In the genomic region with DNA sequence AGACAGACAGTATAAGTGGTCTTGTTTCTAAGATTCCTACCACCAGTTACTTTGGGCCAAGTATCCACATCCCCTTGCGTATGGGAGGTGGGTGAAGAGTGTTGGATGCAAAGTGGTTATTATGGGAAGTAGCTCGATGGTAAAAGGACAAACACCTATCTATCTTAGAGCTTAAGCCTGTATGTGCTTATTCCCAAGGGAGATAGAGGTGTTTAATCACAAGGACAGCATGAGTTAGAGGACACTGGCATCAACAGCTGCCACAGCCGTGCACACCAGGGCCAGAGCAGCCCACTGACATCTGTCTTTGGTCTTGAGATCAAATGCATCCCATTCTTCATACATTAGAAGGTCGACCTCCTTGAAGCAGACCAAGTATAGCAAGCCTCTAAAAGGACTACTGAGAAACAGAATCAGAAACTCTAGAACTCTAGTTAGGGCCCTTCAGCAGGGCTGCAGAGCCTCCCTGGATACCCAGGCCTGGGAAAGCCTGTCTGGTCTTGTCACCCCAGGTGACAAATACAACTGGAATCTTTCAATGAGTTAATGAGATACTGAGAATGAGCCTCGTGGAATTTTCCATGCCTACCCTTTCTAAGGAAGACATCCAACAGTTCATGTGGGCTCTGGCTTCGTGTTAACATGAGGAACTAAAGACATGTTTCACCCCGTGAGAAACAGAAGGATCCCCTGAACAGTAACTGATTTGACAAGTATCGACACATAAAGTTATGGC, we compare ENCODE assay signal across 26 cellular contexts. TPM values are rescaled to one million over a fixed set of nuclear protein-coding genes. Genes with fewer than 3 reads are reported as not detected.
DNase-seq lines count a peak whose midpoint lies in the region; ATAC-seq, FAIRE-seq and TF ChIP-seq lines count a peak whose summit lies in the region.
"Had no signal": no experiment of that assay in that cellular context is flagged by ENCODE, and none has a peak within 500 bp of the region (broad histone marks: within the 10 kb centered on the region; RNA-seq: fewer than 3 reads in every experiment).

No MANE protein-coding gene starts in this region.

- SMC1A ChIA-PET in GM12878 (lab: Charles Lee; ENCODE audit: uncharacterized antibody, unreplicated experiment), result no interaction called here

- H3K27ac Mint-ChIP-seq in activated T-helper 1 cell treated with anti-CD3 and anti-CD28 coated beads, Interleukin-12 subunit alpha, Interleukin-12 subunit beta, Interleukin-2, Interleukin-4 antibody, amounts not matched to agents 30 ng/mL and 10 ng/mL and 1 ng/mL, durations not matched to agents 14 hours and 24 hours and 36 hours, result no peak overlapping the region
- H3K27ac Mint-ChIP-seq: activated CD8-positive, alpha-beta T cell treated with anti-CD3 and anti-CD28 coated beads for 36 hours; activated naive CD8-positive, alpha-beta T cell treated with anti-CD3 and anti-CD28 coated beads, Interleukin-2, amount 10 ng/mL, durations not matched to agents 7 days and 5 days; CD4-positive, alpha-beta memory T cell; stimulated activated memory B cell treated with anti-CD40 and anti-IgM and Interleukin-4, amounts not matched to agents 10 μg/mL and 1 μg/mL and 100 μg/mL, for 72 hours; T-helper 1 cell treated with Interleukin-12 subunit alpha and Interleukin-12 subunit beta and Interleukin-4 antibody, amounts not matched to agents 30 μg/mL and 1 μg/mL, for 36 hours had no signal

- H2AFZ ChIP-seq in HepG2 (ENCODE audit: low read length), result no peak overlapping the region
- H2AFZ ChIP-seq in GM12878 (ENCODE audit: control insufficient read depth, low read depth, low read length), result no peak overlapping the region

- H3K9me3 Mint-ChIP-seq in activated T-helper 1 cell treated with anti-CD3 and anti-CD28 coated beads, Interleukin-12 subunit alpha, Interleukin-12 subunit beta, Interleukin-2, Interleukin-4 antibody, amounts not matched to agents 30 ng/mL and 10 ng/mL and 1 ng/mL, durations not matched to agents 14 hours and 24 hours and 36 hours, result no peaks in the 10 kb centered on the region
- H3K9me3 Mint-ChIP-seq: activated CD8-positive, alpha-beta T cell treated with anti-CD3 and anti-CD28 coated beads for 36 hours; activated naive CD8-positive, alpha-beta T cell treated with anti-CD3 and anti-CD28 coated beads, Interleukin-2, amount 10 ng/mL, durations not matched to agents 7 days and 5 days; CD4-positive, alpha-beta memory T cell; stimulated activated memory B cell treated with anti-CD40 and anti-IgM and Interleukin-4, amounts not matched to agents 10 μg/mL and 1 μg/mL and 100 μg/mL, for 72 hours; T-helper 1 cell treated with Interleukin-12 subunit alpha and Interleukin-12 subunit beta and Interleukin-4 antibody, amounts not matched to agents 30 μg/mL and 1 μg/mL, for 36 hours had no signal

- TF ChIP-seq RAD21 in HepG2 (CRISPR knock-in tag; IDR thresholded peaks at IDR 0.05) (no peak), GM12878 (IDR thresholded peaks at IDR 0.05; ENCODE audit: insufficient read depth, low read depth, low read length) (no peak)

- H3K23ac ChIP-seq in mesendoderm (ENCODE audit: low read length), result no peak overlapping the region

- H3K36me3 Mint-ChIP-seq in activated T-helper 1 cell treated with anti-CD3 and anti-CD28 coated beads, Interleukin-12 subunit alpha, Interleukin-12 subunit beta, Interleukin-2, Interleukin-4 antibody, amounts not matched to agents 30 ng/mL and 10 ng/mL and 1 ng/mL, durations not matched to agents 14 hours and 24 hours and 36 hours (ENCODE audit: low read depth), result peaks cover 43% of the 10 kb centered on the region

- H3K4ac ChIP-seq in mesendoderm (ENCODE audit: low read depth, low read length), result no peak overlapping the region

- H3K27ac ChIP-seq in HepG2 (ENCODE audit: extremely low read length, insufficient read depth, low read length) (peak overlapping the region; percentile 51), right lobe of liver (no peak overlapping the region), GM12878 (ENCODE audit: control insufficient read depth, insufficient read depth) (no peak overlapping the region), mesendoderm (ENCODE audit: low read depth, low read length) (no peak overlapping the region)

- DNase-seq in HepG2 (ENCODE audit: low spot score) (no peak), right lobe of liver (no peak), GM12878 (ENCODE audit: low read depth, low spot score) (no peak), mesendoderm (peak; percentile 8), anterior cingulate cortex (lab: John Stamatoyannopoulos, UW) (no peak), NCI-H2081 treated with DMSO at 0.1 percent for 48 hours (lab: John Stamatoyannopoulos, UW) (no peak)
- no peak for DNase-seq in activated T-helper 1 cell treated with anti-CD3 and anti-CD28 coated beads, Interleukin-12 subunit alpha, Interleukin-12 subunit beta, Interleukin-2, Interleukin-4 antibody, amounts not matched to agents 30 ng/mL and 10 ng/mL and 1 ng/mL, durations not matched to agents 14 hours and 24 hours and 36 hours (ENCODE audit: low spot score)
- DNase-seq: activated CD8-positive, alpha-beta T cell treated with anti-CD3 and anti-CD28 coated beads for 36 hours; activated naive CD8-positive, alpha-beta T cell treated with anti-CD3 and anti-CD28 coated beads, Interleukin-2, amount 10 ng/mL, durations not matched to agents 7 days and 5 days; CD4-positive, alpha-beta memory T cell; DMS 273 treated with DMSO at 0.1 percent for 48 hours; head of caudate nucleus; MG63; NCI-H2029; NCI-H345; NCI-H82; right cardiac atrium; SK-N-SH; stimulated activated CD4-positive, alpha-beta T cell treated with anti-CD3 and anti-CD28 coated beads, Interleukin-4, amount 100 ng/mL, for 4 hours had no signal

- H3K9me3 ChIP-seq in HepG2 (ENCODE audit: low read length) (no peaks in the 10 kb centered on the region), right lobe of liver (no peaks in the 10 kb centered on the region), GM12878 (replicated peaks; ENCODE audit: control insufficient read depth, insufficient read depth, low read length) (no peaks in the 10 kb centered on the region)
- H3K9me3 ChIP-seq: MG63, SK-N-SH had no signal

- no peak overlapping the region for H2BK120ac ChIP-seq in mesendoderm (ENCODE audit: low read depth, low read length)

- no peaks in the 10 kb centered on the region for H3K4me1 Mint-ChIP-seq in activated T-helper 1 cell treated with anti-CD3 and anti-CD28 coated beads, Interleukin-12 subunit alpha, Interleukin-12 subunit beta, Interleukin-2, Interleukin-4 antibody, amounts not matched to agents 30 ng/mL and 10 ng/mL and 1 ng/mL, durations not matched to agents 14 hours and 24 hours and 36 hours (ENCODE audit: low read depth)
- H3K4me1 Mint-ChIP-seq: activated naive CD8-positive, alpha-beta T cell treated with anti-CD3 and anti-CD28 coated beads, Interleukin-2, amount 10 ng/mL, durations not matched to agents 7 days and 5 days; CD4-positive, alpha-beta memory T cell had no signal

- no peaks in the 10 kb centered on the region for H3K27me3 Mint-ChIP-seq in activated T-helper 1 cell treated with anti-CD3 and anti-CD28 coated beads, Interleukin-12 subunit alpha, Interleukin-12 subunit beta, Interleukin-2, Interleukin-4 antibody, amounts not matched to agents 30 ng/mL and 10 ng/mL and 1 ng/mL, durations not matched to agents 14 hours and 24 hours and 36 hours (ENCODE audit: insufficient read depth)
- H3K27me3 Mint-ChIP-seq: activated CD8-positive, alpha-beta T cell treated with anti-CD3 and anti-CD28 coated beads for 36 hours; activated naive CD8-positive, alpha-beta T cell treated with anti-CD3 and anti-CD28 coated beads, Interleukin-2, amount 10 ng/mL, durations not matched to agents 7 days and 5 days; CD4-positive, alpha-beta memory T cell; stimulated activated memory B cell treated with anti-CD40 and anti-IgM and Interleukin-4, amounts not matched to agents 10 μg/mL and 1 μg/mL and 100 μg/mL, for 72 hours had no signal

- CTCF ChIA-PET in HepG2 (lab: Yijun Ruan, JAX; ENCODE audit: low intra/inter-chr PET ratio, low total read pairs), result no interaction called here
- CTCF ChIA-PET in GM12878 (lab: Yijun Ruan, JAX), result no interaction called here

- H3K9ac ChIP-seq in HepG2 (ENCODE audit: insufficient read depth, low read depth, low read length), result no peak overlapping the region
- no peak overlapping the region for H3K9ac ChIP-seq in GM12878 (ENCODE audit: control insufficient read depth, insufficient read depth, low read length)
- no peak overlapping the region for H3K9ac ChIP-seq in mesendoderm (ENCODE audit: low read length)
- H3K9ac ChIP-seq: SK-N-SH had no signal

- H4K20me1 ChIP-seq in HepG2 (ENCODE audit: insufficient read depth, low read length), result peaks cover 9% of the 10 kb centered on the region; the same call in 1 of the 2 replicates
- H4K20me1 ChIP-seq in GM12878 (ENCODE audit: control insufficient read depth, insufficient read depth), result no peaks in the 10 kb centered on the region

- H3K4me2 ChIP-seq in HepG2 (ENCODE audit: low read depth, low read length) (no peak overlapping the region), GM12878 (ENCODE audit: control insufficient read depth, insufficient read depth) (no peak overlapping the region), mesendoderm (ENCODE audit: low read length) (no peak overlapping the region)
- H3K4me2 ChIP-seq: SK-N-SH had no signal

- H3K79me2 ChIP-seq in HepG2 (ENCODE audit: insufficient read depth, low read length), result no peaks in the 10 kb centered on the region
- H3K79me2 ChIP-seq in GM12878 (ENCODE audit: control insufficient read depth, insufficient read depth, low read length), result no peaks in the 10 kb centered on the region
- H3K79me2 ChIP-seq in mesendoderm (ENCODE audit: control insufficient read depth, insufficient read depth, low read length), result no peaks in the 10 kb centered on the region

- TF ChIP-seq EP300 in HepG2 (IDR thresholded peaks at IDR 0.05; ENCODE audit: low read depth in 2 of 2, low read length in 2 of 2) (no peak), HepG2 (CRISPR knock-in tag; IDR thresholded peaks at IDR 0.05; ENCODE audit: borderline replicate concordance) (no peak), GM12878 (IDR thresholded peaks at IDR 0.05; ENCODE audit: borderline replicate concordance in 1 of 2, control insufficient read depth in 1 of 2, low read depth in 2 of 2, low read length in 2 of 2) (no peak)

- FAIRE-seq in HepG2 (lab: Jason Lieb, UNC) (peak; percentile 12), GM12878 (lab: Jason Lieb, UNC) (no peak)
- FAIRE-seq: A204.1, H54, K562, urothelium cell line had no signal

- intact Hi-C loops in HepG2 (cut with micrococcal nuclease; ENCODE audit: unreplicated experiment), result no loop called here
- intact Hi-C loops in right lobe of liver (cut with DNase I), result no loop called here
- intact Hi-C loops in GM12878 (cut with micrococcal nuclease; ENCODE audit: unreplicated experiment), result loop anchor here (5.0 kb wide), 1 partner anchor 335 kb away; no protein-coding TSS in a partner anchor
- intact Hi-C loops in activated T-helper 1 cell treated with anti-CD3 and anti-CD28 coated beads, Interleukin-12 subunit alpha, Interleukin-12 subunit beta, Interleukin-2, Interleukin-4 antibody, amounts not matched to agents 30 ng/mL and 10 ng/mL and 1 ng/mL, durations not matched to agents 14 hours and 24 hours and 36 hours (cut with micrococcal nuclease), result no loop called here

- no peak overlapping the region for H2AK5ac ChIP-seq in mesendoderm (ENCODE audit: low read length)

- no peaks in the 10 kb centered on the region for H3K79me1 ChIP-seq in mesendoderm (ENCODE audit: low read length)

- in situ Hi-C loops in HepG2 (cut with HindIII; ENCODE audit: extremely low pct_ligation_motif_present, low pct_unique_long_range_greater_than_20kb), result no loop called here
- in situ Hi-C loops in GM12878 (cut with MboI), result no loop called here

- H4K5ac ChIP-seq in mesendoderm (ENCODE audit: low read length), result no peak overlapping the region

- no peak overlapping the region for H2BK5ac ChIP-seq in mesendoderm (ENCODE audit: low read length)

- POLR2A ChIA-PET in HepG2 (lab: Yijun Ruan, JAX), result no interaction called here
- POLR2A ChIA-PET in GM12878 (lab: Charles Lee), result no interaction called here

- TF ChIP-seq POLR2A in HepG2 (IDR thresholded peaks at IDR 0.05; ENCODE audit: insufficient read depth in 1 of 2, low read depth in 2 of 2, low read length in 2 of 2) (no peak), right lobe of liver (IDR thresholded peaks at IDR 0.05) (no peak), GM12878 (IDR thresholded peaks at IDR 0.05; ENCODE audit: low read depth, low read length) (peak; percentile 38; the same call in 1 of the 2 replicates)

- H3K4me3 Mint-ChIP-seq in activated T-helper 1 cell treated with anti-CD3 and anti-CD28 coated beads, Interleukin-12 subunit alpha, Interleukin-12 subunit beta, Interleukin-2, Interleukin-4 antibody, amounts not matched to agents 30 ng/mL and 10 ng/mL and 1 ng/mL, durations not matched to agents 14 hours and 24 hours and 36 hours, result no peak overlapping the region
- H3K4me3 Mint-ChIP-seq: activated CD8-positive, alpha-beta T cell treated with anti-CD3 and anti-CD28 coated beads for 36 hours; activated naive CD8-positive, alpha-beta T cell treated with anti-CD3 and anti-CD28 coated beads, Interleukin-2, amount 10 ng/mL, durations not matched to agents 7 days and 5 days; CD4-positive, alpha-beta memory T cell; stimulated activated memory B cell treated with anti-CD40 and anti-IgM and Interleukin-4, amounts not matched to agents 10 μg/mL and 1 μg/mL and 100 μg/mL, for 72 hours; T-helper 1 cell treated with Interleukin-12 subunit alpha and Interleukin-12 subunit beta and Interleukin-4 antibody, amounts not matched to agents 30 μg/mL and 1 μg/mL, for 36 hours had no signal

- BruUV-seq in HepG2 (replicated peaks; lab: Mats Ljungman, UMichigan) (no TSS peak), GM12878 (replicated peaks; lab: Mats Ljungman, UMichigan) (no TSS peak)

- ATAC-seq in HepG2 (no peak), right lobe of liver (no peak), GM12878 (no peak), GM18873 (IDR thresholded peaks at IDR 0.05; ENCODE audit: low FRiP score, unreplicated experiment) (no peak)
- ATAC-seq: activated CD8-positive, alpha-beta T cell treated with anti-CD3 and anti-CD28 coated beads for 36 hours; K562; right cardiac atrium; stimulated activated memory B cell treated with anti-CD40 and anti-IgM and Interleukin-4, amounts not matched to agents 10 μg/mL and 1 μg/mL and 100 μg/mL, for 72 hours had no signal

- TF ChIP-seq CTCF in HepG2 (CRISPR knock-in tag; IDR thresholded peaks at IDR 0.05) (no peak), right lobe of liver (IDR thresholded peaks at IDR 0.05) (no peak), GM12878 (IDR thresholded peaks at IDR 0.05 in 2 of 3, conservative IDR thresholded peaks at IDR 0.05 in 1 of 3; ENCODE audit: control insufficient read depth in 2 of 3, extremely low read depth in 1 of 3, insufficient read depth in 1 of 3, low read depth in 3 of 3, low read length in 3 of 3) (no peak)

- H3K4me1 ChIP-seq in HepG2 (ENCODE audit: insufficient read depth, low read length), result peaks cover 28% of the 10 kb centered on the region
- H3K4me1 ChIP-seq in right lobe of liver, result no peaks in the 10 kb centered on the region
- no peaks in the 10 kb centered on the region for H3K4me1 ChIP-seq in GM12878 (ENCODE audit: control insufficient read depth, insufficient read depth, low read length)
- no peaks in the 10 kb centered on the region for H3K4me1 ChIP-seq in mesendoderm (ENCODE audit: control insufficient read depth, low read depth, low read length)

- no peak overlapping the region for H3K18ac ChIP-seq in mesendoderm (ENCODE audit: low read length)

- H2BK15ac ChIP-seq in mesendoderm (replicated peaks; ENCODE audit: low read depth), result no peak overlapping the region

- H3K36me3 ChIP-seq in HepG2 (replicated peaks in 1 of 2; ENCODE audit: control insufficient read depth in 1 of 2, insufficient read depth in 2 of 2, low read length in 2 of 2) (peaks cover 41 to 64% of the 10 kb centered on the region in 2 experiments), right lobe of liver (peaks cover 5 to 64% (median 37%) of the 10 kb centered on the region in 4 donors), GM12878 (ENCODE audit: control insufficient read depth in 2 of 2, insufficient read depth in 2 of 2, low read length in 1 of 2) (peaks cover 18 to 46% of the 10 kb centered on the region in 2 experiments), mesendoderm (ENCODE audit: control insufficient read depth, insufficient read depth, low read length) (peaks cover 20% of the 10 kb centered on the region)

- H4K8ac ChIP-seq in mesendoderm (ENCODE audit: low read depth, low read length), result no peak overlapping the region

- no peaks in the 10 kb centered on the region for H3K27me3 ChIP-seq in HepG2 (ENCODE audit: control insufficient read depth in 1 of 2, insufficient read depth in 2 of 2, low read length in 2 of 2)
- no peaks in the 10 kb centered on the region for H3K27me3 ChIP-seq in right lobe of liver
- no peaks in the 10 kb centered on the region for H3K27me3 ChIP-seq in GM12878 (replicated peaks in 1 of 2; ENCODE audit: control insufficient read depth in 2 of 2, insufficient read depth in 2 of 2, low read length in 1 of 2)
- H3K27me3 ChIP-seq in mesendoderm (ENCODE audit: insufficient read depth, low read length, poor library complexity), result no peaks in the 10 kb centered on the region
- H3K27me3 ChIP-seq: MG63 had no signal

- H3K56ac ChIP-seq in mesendoderm (ENCODE audit: low read length), result no peak overlapping the region

- RAD21 ChIA-PET in GM12878 (lab: Charles Lee; ENCODE audit: unreplicated experiment), result no interaction called here

- whole genome bisulfite sequencing in HepG2 (ENCODE audit: low lambda C conversion rate), result 96% methylated on average over 8 of the region's 8 CpGs
- 77% methylated on average over 6 of the region's 8 CpGs for WGBS in right lobe of liver (ENCODE audit: insufficient coverage, low coverage, low lambda C conversion rate, missing lambda C conversion rate)
- WGBS in GM12878 (ENCODE audit: insufficient coverage, insufficient replicate concordance, low lambda C conversion rate, missing lambda C conversion rate), result 90% methylated on average over 8 of the region's 8 CpGs
- no CpG with 5 or more reads among the region's 8 CpGs for WGBS in mesendoderm (ENCODE audit: extremely low coverage, insufficient coverage, low lambda C conversion rate)

- H3K4me3 ChIP-seq in HepG2 (replicated peaks in 1 of 3; ENCODE audit: insufficient read depth in 1 of 3, low read depth in 2 of 3, low read length in 3 of 3) (no peak overlapping the region), right lobe of liver (no peak overlapping the region), GM12878 (no peak overlapping the region), mesendoderm (ENCODE audit: low read length) (no peak overlapping the region)
- H3K4me3 ChIP-seq: K562, MG63 had no signal

RNA-seq across cellular contexts. Expression of gene TXNDC5, which starts 28.7 kb away (rescaled TPM):
- total RNA-seq in HepG2 (2016; rRNA removed; fragmentation: Illumina TruSeq; extraction: Trizol) (376 and 578 TPM in 2 replicates), right lobe of liver (100 to 1,000 TPM in 5 of 6 experiments, 10 to 100 TPM in 1; 87.9 to 187 (median 133) TPM), GM12878 (2014; rRNA removed) (173 and 181 TPM in 2 replicates), GM12878 (2014; rRNA removed; fragmentation: Illumina TruSeq; extraction: Trizol) (128 and 143 TPM in 2 replicates), GM12878 (2021) (131 and 143 TPM in 2 replicates)
- 169 TPM in 2 replicates for total RNA-seq in HepG2 (2016; cell fraction: cytosol; rRNA removed; fragmentation: Illumina TruSeq; extraction: Trizol; ENCODE audit: low read depth)
- 372 and 586 TPM in 2 replicates for total RNA-seq in HepG2 (2016; cell fraction: insoluble cytoplasmic fraction; rRNA removed; fragmentation: Illumina TruSeq; extraction: Trizol)
- total RNA-seq in HepG2 (2016; cell fraction: membrane; rRNA removed; fragmentation: Illumina TruSeq; extraction: Trizol), result 439 and 444 TPM in 2 replicates
- total RNA-seq in HepG2 (2016; cell fraction: nucleus; rRNA removed; fragmentation: Illumina TruSeq; extraction: Trizol), result 445 and 518 TPM in 2 replicates
- polyA plus RNA-seq in HepG2 (2011; rRNA removed) (255 and 287 TPM in 2 replicates), GM12878 (2011; rRNA removed) (38.2 and 50.1 TPM in 2 replicates), GM12878 (2014; fragmentation: Illumina TruSeq; extraction: Trizol) (135 and 145 TPM in 2 replicates), GM12878 (2014; fragmentation: Nextera tagmentation; extraction: Ambion mirVana) (10 to 100 TPM; 38.1 to 46.7 TPM), GM12878 (2014; rRNA removed) (122 and 129 TPM in 2 replicates), GM12878 (2016; fragmentation: Nextera tagmentation; extraction: Ambion mirVana) (100 to 1,000 TPM in 1 of 2 experiments, 1 to 10 TPM in 1; 7.2 to 165 TPM)
- 252 and 289 TPM in 2 replicates for polyA plus RNA-seq in HepG2 (2011; cell fraction: cytosol; rRNA removed)
- 144 and 146 TPM in 2 replicates for polyA plus RNA-seq in HepG2 (2011; cell fraction: nucleus; rRNA removed)
- 246 and 286 TPM in 2 replicates for polyA plus RNA-seq in HepG2 (2012)
- 158 and 172 TPM in 2 replicates for polyA plus RNA-seq in HepG2 (2016; cell fraction: cytosol; fragmentation: Illumina TruSeq; extraction: Trizol; ENCODE audit: low read depth)
- 267 and 268 TPM in 2 replicates for polyA plus RNA-seq in HepG2 (2016; cell fraction: insoluble cytoplasmic fraction; fragmentation: Illumina TruSeq; extraction: Trizol; ENCODE audit: low read depth)
- polyA plus RNA-seq in HepG2 (2016; cell fraction: membrane; fragmentation: Illumina TruSeq; extraction: Trizol; ENCODE audit: low read depth), result 288 and 289 TPM in 2 replicates
- 529 and 534 TPM in 2 replicates for polyA plus RNA-seq in HepG2 (2016; cell fraction: nucleus; fragmentation: Illumina TruSeq; extraction: Trizol; ENCODE audit: insufficient read depth, low read depth)
- polyA minus RNA-seq in HepG2 (2011; rRNA and poly(A)+ RNA removed; ENCODE audit: low replicate concordance), result 99.9 and 291 TPM in 2 replicates
- polyA minus RNA-seq in HepG2 (2011; cell fraction: cytosol; rRNA and poly(A)+ RNA removed), result 147 and 151 TPM in 2 replicates
- polyA minus RNA-seq in HepG2 (2011; cell fraction: nucleus; rRNA and poly(A)+ RNA removed), result 104 and 118 TPM in 2 replicates
- 52.5 and 54.0 TPM in 2 replicates for total RNA-seq in GM12878 (2013; cell fraction: nucleolus; rRNA removed)
- polyA plus RNA-seq in GM12878 (2011; ENCODE audit: low read depth), result 122 TPM
- polyA plus RNA-seq in GM12878 (2011; cell fraction: cytosol; rRNA removed), result 47.0 and 47.9 TPM in 2 replicates
- 30.6 and 39.9 TPM in 2 replicates for polyA plus RNA-seq in GM12878 (2011; cell fraction: nucleus; rRNA removed)
- polyA plus RNA-seq in GM12878 (2012), result 117 and 141 TPM in 2 replicates
- 39.4 and 40.8 TPM in 2 replicates for polyA minus RNA-seq in GM12878 (2011; rRNA and poly(A)+ RNA removed)
- polyA minus RNA-seq in GM12878 (2011; cell fraction: cytosol; rRNA and poly(A)+ RNA removed), result 15.0 and 18.6 TPM in 2 replicates
- 9.7 and 14.4 TPM in 2 replicates for polyA minus RNA-seq in GM12878 (2011; cell fraction: nucleus; rRNA and poly(A)+ RNA removed)
- polyA plus RNA-seq in mesendoderm (2013, experiment 1 of 2), result 156 TPM
- 155 TPM for polyA plus RNA-seq in mesendoderm (2013, experiment 2 of 2)
- total RNA-seq in activated T-helper 1 cell treated with anti-CD3 and anti-CD28 coated beads, Interleukin-12 subunit alpha, Interleukin-12 subunit beta, Interleukin-2, Interleukin-4 antibody, amounts not matched to agents 30 ng/mL and 10 ng/mL and 1 ng/mL, durations not matched to agents 14 hours and 24 hours and 36 hours, result 119 and 121 TPM in 2 replicates

Comparison
In these comparisons a context has a peak if more than half of its experiments do, and no peak if none do; other contexts are left out.
1. Of the 75 proteins assayed by ChIP-seq in both HepG2 and GM12878: peak only in HepG2: none; only in GM12878: POLR2A; in both: none; in neither: 74.